Comparison of ENCODE assay signal across 8 cellular contexts in the genomic region with DNA sequence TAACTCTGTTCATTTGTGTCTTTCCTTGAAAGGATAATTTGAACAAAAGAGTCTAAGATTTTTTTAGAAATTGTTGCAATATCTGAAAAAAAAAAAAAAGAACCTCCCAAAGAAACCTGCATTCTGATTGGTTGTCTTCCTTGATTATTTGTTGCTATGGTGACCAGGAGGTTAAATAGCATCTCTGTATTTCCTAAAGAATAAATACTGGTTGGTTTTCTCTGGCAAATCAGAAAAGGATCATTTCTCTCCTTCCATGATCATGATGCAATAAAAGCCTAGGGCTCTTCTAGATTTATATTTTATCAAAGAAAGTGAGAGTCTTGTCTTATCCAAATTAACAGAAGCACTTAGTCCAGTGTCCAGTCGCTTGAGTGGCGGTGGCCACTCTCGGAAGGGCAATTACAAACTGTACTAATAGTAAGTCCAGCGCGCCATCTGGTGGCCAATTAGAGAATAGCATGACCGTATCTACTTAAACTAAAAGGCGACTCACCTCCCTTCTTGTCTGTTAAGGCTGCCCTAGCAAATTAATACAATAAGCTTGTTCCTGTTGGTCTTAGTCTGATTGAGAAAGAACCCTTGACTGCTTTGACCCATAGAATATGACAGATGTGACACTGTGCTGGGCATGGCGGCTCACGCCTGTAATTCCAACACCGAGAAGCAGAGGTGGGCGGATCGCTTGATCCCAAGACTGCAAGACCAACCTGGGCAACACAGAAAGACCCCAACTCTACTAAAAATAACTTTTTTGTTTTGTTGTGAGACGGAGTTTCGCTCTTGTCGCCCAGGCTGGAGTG. TPM values are rescaled to one million over a fixed set of nuclear protein-coding genes. Genes with fewer than 3 reads are reported as not detected.
DNase-seq lines count a peak whose midpoint lies in the region; ATAC-seq and TF ChIP-seq lines count a peak whose summit lies in the region.

No MANE protein-coding gene starts in this region.

- no peaks in the 10 kb centered on the region for H3K36me3 Mint-ChIP-seq in T-helper 17 cell (ENCODE audit: low read depth)

- peak; percentile 86 for TF ChIP-seq CTCF in GM10266 (IDR thresholded peaks at IDR 0.05; ENCODE audit: control insufficient read depth, insufficient read depth, low read depth, missing control alignments)
- peak; percentile 86 to 94 (median 92) for TF ChIP-seq CTCF in heart right ventricle (IDR thresholded peaks at IDR 0.05)

- DNase-seq in GM10266 (ENCODE audit: extremely low spot score), result peak; percentile 58
- DNase-seq in NCI-H1694 (lab: John Stamatoyannopoulos, UW), result peak; percentile 92
- peak; percentile 50 to 64 (median 63) for DNase-seq in T-helper 17 cell
- peak; percentile 85 for DNase-seq in amniotic epithelial cell (ENCODE audit: low read depth)
- peak; percentile 82 to 91 for DNase-seq in heart right ventricle
- DNase-seq in putamen (ENCODE audit: low spot score), result peak; percentile 87
- DNase-seq in GM19240 (ENCODE audit: insufficient read length, low spot score), result no peak

- H3K4me3 Mint-ChIP-seq in T-helper 17 cell, result no peak overlapping the region

- H3K27ac ChIP-seq in heart right ventricle, result no peak overlapping the region

- H3K27me3 Mint-ChIP-seq in T-helper 17 cell, result peaks cover 11% of the 10 kb centered on the region

- H3K4me1 ChIP-seq in heart right ventricle, result peaks cover 0 to 10% (median 0%) of the 10 kb centered on the region in 9 donors

- H3K4me1 Mint-ChIP-seq in T-helper 17 cell, result peaks cover 4% of the 10 kb centered on the region

- no peaks in the 10 kb centered on the region for H3K27me3 ChIP-seq in heart right ventricle

- ATAC-seq in T-helper 17 cell (peak; percentile 64), heart right ventricle (peak; percentile 77 to 87 (median 86)), GM18520 (IDR thresholded peaks at IDR 0.05; ENCODE audit: unreplicated experiment) (no peak)

- WGBS in heart right ventricle, 2 donors, result 32 to 33% methylated on average over 15 of the region's 15 CpGs

- no peak overlapping the region for H3K27ac Mint-ChIP-seq in T-helper 17 cell

- no peak overlapping the region for H3K4me3 ChIP-seq in heart right ventricle

- H3K9me3 ChIP-seq in T-helper 17 cell (ENCODE audit: control insufficient read depth, low read length, poor library complexity, severe bottlenecking) (no peaks in the 10 kb centered on the region), heart right ventricle (no peaks in the 10 kb centered on the region)

- H3K36me3 ChIP-seq in heart right ventricle, result no peaks in the 10 kb centered on the region

- intact Hi-C loops in heart right ventricle (cut with DNase I), result loop anchor here in 1 of 10 donors (2.0 kb wide), 1 partner anchor 14 kb away; no protein-coding TSS in a partner anchor

RNA-seq across cellular contexts. Expression of gene PNMA8B, which starts 47.0 kb away (rescaled TPM):
- total RNA-seq in T-helper 17 cell, result under 1 TPM; 0.17 to 0.18 TPM
- total RNA-seq in heart right ventricle, result under 1 TPM; 0.47 to 0.95 (median 0.65) TPM
- polyA plus RNA-seq in heart right ventricle, result under 1 TPM; 0.37 to 0.81 TPM

RNA-seq across cellular contexts. Expression of gene CALM3, which starts 58.5 kb away (rescaled TPM):
- total RNA-seq in T-helper 17 cell (100 to 1,000 TPM; 160 to 236 TPM), heart right ventricle (100 to 1,000 TPM; 214 to 488 (median 287) TPM)
- polyA plus RNA-seq in heart right ventricle, result 100 to 1,000 TPM; 304 to 370 TPM
